8 cellular contexts compared by ENCODE assay signal in genomic region chr17:47948706-47949196, GRCh38. TPM values are rescaled to one million over a fixed set of nuclear protein-coding genes. Genes with fewer than 3 reads are reported as not detected.
DNase-seq lines count a peak whose midpoint lies in the region; ATAC-seq and TF ChIP-seq lines count a peak whose summit lies in the region.

No MANE protein-coding gene starts in this region.

- peak overlapping the region; percentile 67 for H3K27ac Mint-ChIP-seq in dendritic cell treated with granulocyte-macrophage colony-stimulating factor and Interleukin-4, amounts not matched to agents 40 ng/mL and 50 ng/mL, for 4 days
- H3K27ac Mint-ChIP-seq in natural killer cell treated with Interleukin-12 subunit alpha and Interleukin-12 subunit beta and Interleukin-15 and Interleukin-18, amount 100 ng/mL, for 72 hours = peak overlapping the region; percentile 38 to 72

- peaks cover 2% of the 10 kb centered on the region for H3K79me2 ChIP-seq in OCI-LY3 (ENCODE audit: low read length)

- peak overlapping the region; percentile 28 for H3K27ac ChIP-seq in OCI-LY3 (ENCODE audit: low read length)

- H3K36me3 Mint-ChIP-seq in dendritic cell treated with granulocyte-macrophage colony-stimulating factor and Interleukin-4, amounts not matched to agents 40 ng/mL and 50 ng/mL, for 4 days (ENCODE audit: low read depth) = peaks cover 64% of the 10 kb centered on the region
- H3K36me3 Mint-ChIP-seq in natural killer cell treated with Interleukin-12 subunit alpha and Interleukin-12 subunit beta and Interleukin-15 and Interleukin-18, amount 100 ng/mL, for 72 hours = peaks cover 4% of the 10 kb centered on the region

- peak overlapping the region; percentile 37; the same call in 1 of the 2 replicates for H3K9ac ChIP-seq in OCI-LY3 (ENCODE audit: low read length)

- H3K4me3 Mint-ChIP-seq in dendritic cell treated with granulocyte-macrophage colony-stimulating factor and Interleukin-4, amounts not matched to agents 40 ng/mL and 50 ng/mL, for 4 days = no peak overlapping the region
- no peak overlapping the region for H3K4me3 Mint-ChIP-seq in natural killer cell treated with Interleukin-12 subunit alpha and Interleukin-12 subunit beta and Interleukin-15 and Interleukin-18, amount 100 ng/mL, for 72 hours

- DNase-seq in D341Med (ENCODE audit: low spot score) (peak; percentile 51), retina (no peak), NCI-H187 treated with DMSO at 0.1 percent for 48 hours (lab: John Stamatoyannopoulos, UW) (no peak)
- DNase-seq in natural killer cell treated with Interleukin-12 subunit alpha and Interleukin-12 subunit beta and Interleukin-15 and Interleukin-18, amount 100 ng/mL, for 72 hours (ENCODE audit: low spot score) = no peak
- DNase-seq in stimulated activated CD4-positive, alpha-beta T cell treated with anti-CD3 and anti-CD28 coated beads, Interleukin-12 subunit alpha, Interleukin-12 subunit beta, amount 100 ng/mL, for 4 hours = no peak

- peak overlapping the region; percentile 87 for H3K4me2 ChIP-seq in OCI-LY3 (ENCODE audit: low read length)

- H3K4me1 Mint-ChIP-seq in dendritic cell treated with granulocyte-macrophage colony-stimulating factor and Interleukin-4, amounts not matched to agents 40 ng/mL and 50 ng/mL, for 4 days (ENCODE audit: low read depth) = peaks cover 89% of the 10 kb centered on the region
- peaks cover 21 to 24% of the 10 kb centered on the region in 2 donors for H3K4me1 Mint-ChIP-seq in natural killer cell treated with Interleukin-12 subunit alpha and Interleukin-12 subunit beta and Interleukin-15 and Interleukin-18, amount 100 ng/mL, for 72 hours (ENCODE audit: low read depth in 2 of 2)

- no peak overlapping the region for H2AFZ ChIP-seq in OCI-LY3 (ENCODE audit: low read depth, low read length)

- H4K20me1 ChIP-seq in OCI-LY3 (ENCODE audit: insufficient read depth, low read length) = no peaks in the 10 kb centered on the region

- H3K9me3 ChIP-seq in OCI-LY3 (ENCODE audit: insufficient read depth, low read length) = no peaks in the 10 kb centered on the region

- no peak for TF ChIP-seq CTCF in OCI-LY3 (IDR thresholded peaks at IDR 0.05; ENCODE audit: low read depth, low read length)

- no peaks in the 10 kb centered on the region for H3K27me3 Mint-ChIP-seq in dendritic cell treated with granulocyte-macrophage colony-stimulating factor and Interleukin-4, amounts not matched to agents 40 ng/mL and 50 ng/mL, for 4 days
- no peaks in the 10 kb centered on the region for H3K27me3 Mint-ChIP-seq in natural killer cell treated with Interleukin-12 subunit alpha and Interleukin-12 subunit beta and Interleukin-15 and Interleukin-18, amount 100 ng/mL, for 72 hours

- no peaks in the 10 kb centered on the region for H3K9me3 Mint-ChIP-seq in dendritic cell treated with granulocyte-macrophage colony-stimulating factor and Interleukin-4, amounts not matched to agents 40 ng/mL and 50 ng/mL, for 4 days
- H3K9me3 Mint-ChIP-seq in natural killer cell treated with Interleukin-12 subunit alpha and Interleukin-12 subunit beta and Interleukin-15 and Interleukin-18, amount 100 ng/mL, for 72 hours = no peaks in the 10 kb centered on the region

- peaks cover 37% of the 10 kb centered on the region for H3K36me3 ChIP-seq in OCI-LY3 (replicated peaks; ENCODE audit: low read depth, low read length)

- intact Hi-C loops in dendritic cell treated with granulocyte-macrophage colony-stimulating factor and Interleukin-4, amounts not matched to agents 40 ng/mL and 50 ng/mL, for 4 days (cut with micrococcal nuclease) = loop anchor here (1.0 kb wide), 2 partner anchors 22 to 70 kb away; no protein-coding TSS in a partner anchor

- H3K4me3 ChIP-seq in OCI-LY3 (ENCODE audit: low read length) = peak overlapping the region; percentile 70

- no peak for ATAC-seq in natural killer cell treated with Interleukin-12 subunit alpha and Interleukin-12 subunit beta and Interleukin-15 and Interleukin-18, amount 100 ng/mL, for 72 hours
- no peak for ATAC-seq in HG03045 (IDR thresholded peaks at IDR 0.05; ENCODE audit: unreplicated experiment)

- no peaks in the 10 kb centered on the region for H3K27me3 ChIP-seq in OCI-LY3 (ENCODE audit: low read depth, low read length)

- H3K4me1 ChIP-seq in OCI-LY3 (ENCODE audit: low read length) = peaks cover 37% of the 10 kb centered on the region

RNA-seq across cellular contexts. Expression of gene PNPO, which starts 7.4 kb away (rescaled TPM):
- total RNA-seq in natural killer cell treated with Interleukin-12 subunit alpha and Interleukin-12 subunit beta and Interleukin-15 and Interleukin-18, amount 100 ng/mL, for 72 hours = 10 to 100 TPM; 21.5 to 39.9 TPM

RNA-seq across cellular contexts. Expression of gene PRR15L, which starts 8.9 kb away (rescaled TPM):
- total RNA-seq in natural killer cell treated with Interleukin-12 subunit alpha and Interleukin-12 subunit beta and Interleukin-15 and Interleukin-18, amount 100 ng/mL, for 72 hours = not detected

RNA-seq across cellular contexts. Expression of gene CDK5RAP3, which starts 22.2 kb away (rescaled TPM):
- total RNA-seq in natural killer cell treated with Interleukin-12 subunit alpha and Interleukin-12 subunit beta and Interleukin-15 and Interleukin-18, amount 100 ng/mL, for 72 hours = 100 to 1,000 TPM; 150 to 278 TPM

RNA-seq across cellular contexts. Expression of gene SP2, which starts 52.7 kb away (rescaled TPM):
- total RNA-seq in natural killer cell treated with Interleukin-12 subunit alpha and Interleukin-12 subunit beta and Interleukin-15 and Interleukin-18, amount 100 ng/mL, for 72 hours = 10 to 100 TPM; 22.0 to 25.8 TPM
